In the genomic region with DNA sequence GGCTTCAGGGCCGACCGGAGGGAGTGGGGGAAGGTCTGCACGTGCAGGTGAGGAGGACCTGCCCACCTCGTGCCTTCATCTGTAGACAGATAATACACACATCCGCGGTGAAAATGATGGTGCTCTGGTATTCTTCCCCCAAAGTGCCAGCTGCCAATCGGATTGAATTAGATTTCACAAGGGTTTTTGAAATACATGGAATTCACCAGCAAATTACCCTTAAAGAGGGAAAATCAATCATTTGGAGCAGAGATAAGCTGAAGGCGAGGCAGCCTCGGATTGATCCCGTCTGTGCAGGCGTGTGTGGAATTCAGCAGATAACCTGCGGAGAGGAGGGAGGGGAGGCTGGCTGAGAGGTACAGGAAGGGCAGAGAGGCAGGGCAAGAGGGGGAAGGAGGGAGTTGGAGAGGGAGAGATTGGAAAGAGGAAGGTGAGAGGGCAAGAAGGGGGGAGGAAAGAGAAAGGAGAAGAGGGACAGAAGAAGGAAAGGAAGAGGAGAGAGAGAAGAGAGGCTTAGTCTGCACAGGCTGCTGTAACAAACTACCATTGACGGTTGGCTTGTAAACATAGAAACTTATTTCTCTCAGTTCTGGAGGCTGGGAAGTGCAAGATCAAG, we compare ENCODE assay signal across 20 cellular contexts.
A peak's percentile ranks its signal among the peaks of the same experiment; 100 is the strongest.
DNase-seq lines count a peak whose midpoint lies in the region; ATAC-seq, FAIRE-seq and TF ChIP-seq lines count a peak whose summit lies in the region.
"Had no signal": no experiment of that assay in that cellular context is flagged by ENCODE, and none has a peak within 500 bp of the region (broad histone marks: within the 10 kb centered on the region; RNA-seq: fewer than 3 reads in every experiment).

No MANE protein-coding gene starts in this region.

- H3K9ac ChIP-seq in endodermal cell (ENCODE audit: extremely low read depth, low read length, poor library complexity, severe bottlenecking), result no peak overlapping the region
- H3K9ac ChIP-seq: parathyroid adenoma had no signal

- no peak overlapping the region for H3K27ac Mint-ChIP-seq in endodermal cell

- no peaks in the 10 kb centered on the region for H3K9me3 ChIP-seq in Peyer's patch
- H3K9me3 ChIP-seq in endodermal cell (ENCODE audit: control insufficient read depth, low read length), result no peaks in the 10 kb centered on the region
- no peaks in the 10 kb centered on the region for H3K9me3 ChIP-seq in neutrophil
- H3K9me3 ChIP-seq: left lung, thyroid gland had no signal

- TF ChIP-seq CTCF in Peyer's patch (IDR thresholded peaks at IDR 0.05), result no peak
- no peak for TF ChIP-seq CTCF in endodermal cell (conservative IDR thresholded peaks at IDR 0.05)
- TF ChIP-seq CTCF in neutrophil (IDR thresholded peaks at IDR 0.05), result no peak
- no peak for TF ChIP-seq CTCF in GM10248 (IDR thresholded peaks at IDR 0.05; ENCODE audit: control extremely low read depth, extremely low read depth, low read depth, missing control alignments)
- TF ChIP-seq CTCF in RWPE1 (conservative IDR thresholded peaks at IDR 0.05; ENCODE audit: low read depth), result no peak

- H3K36me3 Mint-ChIP-seq in endodermal cell (ENCODE audit: low read depth), result no peaks in the 10 kb centered on the region

- H3K27ac ChIP-seq in Peyer's patch (peak overlapping the region in 3 of 4 donors; percentile 28 to 83 (median 69)), endodermal cell (ENCODE audit: low read depth, low read length) (no peak overlapping the region), neutrophil (peak overlapping the region; percentile 99), RWPE1 (no peak overlapping the region)
- H3K27ac ChIP-seq: parathyroid adenoma, thyroid gland had no signal

- POLR2A ChIA-PET in GM10248 (lab: Yijun Ruan, JAX) (no interaction called here), RWPE1 (lab: Yijun Ruan, JAX; ENCODE audit: low non-redundant PET) (no interaction called here)

- H3K4me1 ChIP-seq in Peyer's patch (peaks cover 0 to 45% (median 6%) of the 10 kb centered on the region in 4 donors), endodermal cell (ENCODE audit: control insufficient read depth, insufficient read depth, low read length) (peaks cover 49% of the 10 kb centered on the region), neutrophil (ENCODE audit: control insufficient read depth in 1 of 2, insufficient read depth in 1 of 2, low read depth in 1 of 2, low read length in 1 of 2) (peaks cover 47 to 60% of the 10 kb centered on the region in 2 experiments)

- no peaks in the 10 kb centered on the region for H3K9me3 Mint-ChIP-seq in endodermal cell

- 40 to 48% methylated on average over 11 to 13 of the region's 13 CpGs for WGBS in endodermal cell (ENCODE audit: insufficient coverage in 1 of 2, insufficient read length in 1 of 2), 2 experiments

- DNase-seq in H7, result peak; percentile 79
- no peak for DNase-seq in Peyer's patch
- peak; percentile 69 for DNase-seq in endodermal cell
- DNase-seq in GM10248 (ENCODE audit: extremely low spot score), result no peak
- DNase-seq in urothelium cell line (ENCODE audit: low spot score), result no peak
- no peak for DNase-seq in RWPE1 (ENCODE audit: low spot score)
- DNase-seq: activated CD4-positive, alpha-beta T cell treated with anti-CD3 and anti-CD28 coated beads, Interleukin-2, amount 50 U/mL, for 48 hours; activated naive CD4-positive, alpha-beta T cell; activated T-cell treated with anti-CD3 and anti-CD28 coated beads for 4 hours; DND-41; effector CD8-positive, alpha-beta T cell; NCI-H1436; NCI-H226; stimulated activated CD4-positive, alpha-beta T cell treated with anti-CD3 and anti-CD28 coated beads, Interleukin-1b, Interleukin-23, amount 100 ng/mL, for 48 hours; stimulated activated naive CD4-positive, alpha-beta T cell had no signal

- peaks cover 15% of the 10 kb centered on the region for H3K27me3 Mint-ChIP-seq in endodermal cell (ENCODE audit: insufficient read depth)

- CTCF ChIA-PET in GM10248 (lab: Yijun Ruan, JAX) (interaction anchor here (0.8 kb wide), 1 partner anchor 25 kb away, joined by 3 read pairs; no protein-coding TSS in a partner anchor), RWPE1 (lab: Yijun Ruan, JAX) (interaction anchor here (0.5 kb wide), 1 partner anchor 551 kb away, joined by 4 read pairs; no protein-coding TSS in a partner anchor)

- no peak overlapping the region for H3K4me3 Mint-ChIP-seq in endodermal cell

- ATAC-seq in HG03354 (IDR thresholded peaks at IDR 0.05; ENCODE audit: poor library complexity, severe bottlenecking, unreplicated experiment), result no peak

- H3K4me1 Mint-ChIP-seq in endodermal cell, result peaks cover 87% of the 10 kb centered on the region

- H3K27me3 ChIP-seq in H7 (ENCODE audit: control insufficient read depth, insufficient read depth, low read length), result peaks cover 6% of the 10 kb centered on the region
- no peaks in the 10 kb centered on the region for H3K27me3 ChIP-seq in Peyer's patch
- no peaks in the 10 kb centered on the region for H3K27me3 ChIP-seq in endodermal cell (ENCODE audit: control insufficient read depth, insufficient read depth, low read length, poor library complexity, severe bottlenecking)
- no peaks in the 10 kb centered on the region for H3K27me3 ChIP-seq in neutrophil
- H3K27me3 ChIP-seq: left lung, thyroid gland had no signal

- peak in 1 of 2 donors; percentile 11 for TF ChIP-seq POLR2A in Peyer's patch (IDR thresholded peaks at IDR 0.05)

- FAIRE-seq in urothelium cell line (lab: Jason Lieb, UNC), result no peak

- H3K4me3 ChIP-seq in H7 (ENCODE audit: insufficient read depth, low read depth, low read length) (no peak overlapping the region), Peyer's patch (no peak overlapping the region), endodermal cell (ENCODE audit: low read length) (no peak overlapping the region), neutrophil (ENCODE audit: low read depth in 1 of 2, low read length in 1 of 2) (peak overlapping the region in 1 of 2 experiments; percentile 18)
- H3K4me3 ChIP-seq: left lung, thyroid gland had no signal

- H3K36me3 ChIP-seq in H7 (replicated peaks; ENCODE audit: control insufficient read depth, insufficient read depth, low read length) (no peaks in the 10 kb centered on the region), Peyer's patch (no peaks in the 10 kb centered on the region), endodermal cell (ENCODE audit: control insufficient read depth, insufficient read depth, low read length) (no peaks in the 10 kb centered on the region), neutrophil (no peaks in the 10 kb centered on the region)
- H3K36me3 ChIP-seq: left lung, thyroid gland had no signal

Comparison
In these comparisons a context has a peak if more than half of its experiments do, and no peak if none do; other contexts are left out.
1. DNase-seq: peak in H7 (single experiment) and endodermal cell (single experiment); none in Peyer's patch (0 of 3), GM10248 (single experiment), urothelium cell line (single experiment) and RWPE1 (single experiment).
2. H3K27ac ChIP-seq: peak in Peyer's patch (3 of 4) and neutrophil (single experiment); none in endodermal cell (single experiment) and RWPE1 (single experiment).